ENCODE assay signal across 8 cellular contexts in genomic region chr11:62830904-62831519, GRCh38. TPM values are rescaled to one million over a fixed set of nuclear protein-coding genes. Genes with fewer than 3 reads are reported as not detected.
DNase-seq lines count a peak whose midpoint lies in the region; ATAC-seq and TF ChIP-seq lines count a peak whose summit lies in the region.

No MANE protein-coding gene starts in this region.

- H3K4me2 ChIP-seq in fibroblast of lung (ENCODE audit: extremely low read depth, insufficient read depth, low read length): peak overlapping the region; percentile 79

- H3K27ac ChIP-seq in SK-N-MC: peak overlapping the region; percentile 38; the same call in 1 of the 2 replicates
- H3K27ac ChIP-seq in fibroblast of lung (ENCODE audit: insufficient read depth, low read length): peak overlapping the region; percentile 99

- TF ChIP-seq CTCF in fibroblast of lung (conservative IDR thresholded peaks at IDR 0.05 in 1 of 2, IDR thresholded peaks at IDR 0.05 in 1 of 2; ENCODE audit: low read depth in 1 of 2, low read length in 2 of 2) (no peak), progenitor cell of endocrine pancreas (IDR thresholded peaks at IDR 0.05; ENCODE audit: unreplicated experiment) (no peak)

- H3K9me3 ChIP-seq in SK-N-MC (ENCODE audit: low read depth, low read length) (no peaks in the 10 kb centered on the region), fibroblast of lung (ENCODE audit: control insufficient read depth, insufficient read depth, low read depth, low read length) (no peaks in the 10 kb centered on the region)

- intact Hi-C loops in left cardiac atrium (cut with DNase I): loop anchor here in 1 of 2 donors (5.0 kb wide), 1 partner anchor 39 kb away; the partner anchor contains the start of gene TMEM223
- intact Hi-C loops in Right ventricle myocardium inferior (cut with DNase I): loop anchor here (5.0 kb wide), 2 partner anchors 44 to 104 kb away; partner anchors contain the start of genes HNRNPUL2, TMEM179B and TTC9C

- peak overlapping the region; percentile 100 for H3K27ac Mint-ChIP-seq in progenitor cell of endocrine pancreas

- H3K36me3 ChIP-seq in SK-N-MC (ENCODE audit: insufficient read depth, low read length): peaks cover 31% of the 10 kb centered on the region
- peaks cover 18% of the 10 kb centered on the region for H3K36me3 ChIP-seq in fibroblast of lung (ENCODE audit: control insufficient read depth, insufficient read depth, low read length)

- H3K9ac ChIP-seq in SK-N-MC (ENCODE audit: insufficient read length): peak overlapping the region; percentile 92
- peak overlapping the region; percentile 99 for H3K9ac ChIP-seq in fibroblast of lung (ENCODE audit: insufficient read depth, low read length)

- peaks cover 15% of the 10 kb centered on the region for H3K36me3 Mint-ChIP-seq in progenitor cell of endocrine pancreas (ENCODE audit: insufficient read depth)

- peaks cover 43% of the 10 kb centered on the region for H3K79me2 ChIP-seq in fibroblast of lung (ENCODE audit: control insufficient read depth, insufficient read depth, low read length)

- H3K4me3 ChIP-seq in SK-N-MC (peak overlapping the region; percentile 94), fibroblast of lung (replicated peaks in 1 of 4; ENCODE audit: control extremely low read depth in 1 of 4, insufficient read depth in 1 of 4, low read depth in 3 of 4, low read length in 4 of 4) (peak overlapping the region; percentile 79 to 98 (median 92))

- DNase-seq in left cardiac atrium: no peak
- DNase-seq in Right ventricle myocardium inferior (ENCODE audit: missing footprints): no peak
- no peak for DNase-seq in SK-N-MC (ENCODE audit: low read depth, low spot score)
- DNase-seq in fibroblast of lung (ENCODE audit: low read depth in 2 of 2): no peak
- DNase-seq in progenitor cell of endocrine pancreas (ENCODE audit: low spot score, unreplicated experiment): no peak
- DNase-seq in UCSD-AML1 (lab: John Stamatoyannopoulos, UW; ENCODE audit: unreplicated experiment): no peak

- no peaks in the 10 kb centered on the region for H3K27me3 ChIP-seq in fibroblast of lung (ENCODE audit: control insufficient read depth, insufficient read depth, low read length)

- peak overlapping the region; percentile 93 for H3K4me3 Mint-ChIP-seq in progenitor cell of endocrine pancreas (ENCODE audit: low read depth)

- H3K27me3 Mint-ChIP-seq in progenitor cell of endocrine pancreas: no peaks in the 10 kb centered on the region

- no peaks in the 10 kb centered on the region for H4K20me1 ChIP-seq in fibroblast of lung (ENCODE audit: control insufficient read depth, extremely low read depth, insufficient read depth, low read length)

- H3K9me3 Mint-ChIP-seq in progenitor cell of endocrine pancreas (ENCODE audit: low read depth): no peaks in the 10 kb centered on the region

- H2AFZ ChIP-seq in fibroblast of lung (ENCODE audit: low read length): no peak overlapping the region

- H3K4me1 ChIP-seq in fibroblast of lung (ENCODE audit: control insufficient read depth, extremely low read depth, insufficient read depth, low read length): peaks cover 6% of the 10 kb centered on the region

- H3K4me1 Mint-ChIP-seq in progenitor cell of endocrine pancreas (ENCODE audit: low read depth): peaks cover 16% of the 10 kb centered on the region

- peak; percentile 3 to 5 for ATAC-seq in left cardiac atrium
- no peak for ATAC-seq in Right ventricle myocardium inferior
- no peak for ATAC-seq in HG03442 (IDR thresholded peaks at IDR 0.05; ENCODE audit: unreplicated experiment)
- no peak for ATAC-seq in GM18520 (IDR thresholded peaks at IDR 0.05; ENCODE audit: unreplicated experiment)

RNA-seq across cellular contexts. Expression of gene STX5, which starts 0.8 kb away (rescaled TPM):
- 10 to 100 TPM; 22.1 to 23.2 TPM for total RNA-seq in left cardiac atrium
- total RNA-seq in Right ventricle myocardium inferior: 18.5 TPM
- 40.3 and 44.9 TPM in 2 replicates for total RNA-seq in fibroblast of lung
- polyA plus RNA-seq in fibroblast of lung: 48.7 and 48.9 TPM in 2 replicates
- 43.4 and 45.8 TPM in 2 replicates for polyA plus RNA-seq in fibroblast of lung (2012)
- polyA minus RNA-seq in fibroblast of lung (ENCODE audit: low replicate concordance): 39.7 and 53.2 TPM in 2 replicates
- total RNA-seq in progenitor cell of endocrine pancreas: 39.3 and 45.3 TPM in 2 replicates

RNA-seq across cellular contexts. Expression of gene TEX54, which starts 1.6 kb away (rescaled TPM):
- total RNA-seq in left cardiac atrium (not detected), Right ventricle myocardium inferior (not detected), fibroblast of lung (not detected in 2 replicates), progenitor cell of endocrine pancreas (not detected in 2 replicates)
- polyA plus RNA-seq in fibroblast of lung: not detected in 2 replicates
- polyA plus RNA-seq in fibroblast of lung (2012): 0.35 TPM in 1 of 2 replicates, not detected in the other
- not detected in 2 replicates for polyA minus RNA-seq in fibroblast of lung (ENCODE audit: low replicate concordance)

RNA-seq across cellular contexts. Expression of gene WDR74, which starts 8.4 kb away (rescaled TPM):
- 10 to 100 TPM; 24.6 to 32.2 TPM for total RNA-seq in left cardiac atrium
- 25.4 TPM for total RNA-seq in Right ventricle myocardium inferior
- total RNA-seq in fibroblast of lung: 85.3 and 86.9 TPM in 2 replicates
- polyA plus RNA-seq in fibroblast of lung: 14.8 and 24.0 TPM in 2 replicates
- polyA plus RNA-seq in fibroblast of lung (2012): 22.8 and 36.2 TPM in 2 replicates
- polyA minus RNA-seq in fibroblast of lung (ENCODE audit: low replicate concordance): 31.6 and 48.3 TPM in 2 replicates
- total RNA-seq in progenitor cell of endocrine pancreas: 55.8 and 60.3 TPM in 2 replicates

RNA-seq across cellular contexts. Expression of gene NXF1, which starts 25.8 kb away (rescaled TPM):
- total RNA-seq in left cardiac atrium (10 to 100 TPM; 40.5 to 45.6 TPM), Right ventricle myocardium inferior (42.7 TPM), fibroblast of lung (14.9 and 17.2 TPM in 2 replicates), progenitor cell of endocrine pancreas (120 and 130 TPM in 2 replicates)
- 27.8 and 43.7 TPM in 2 replicates for polyA plus RNA-seq in fibroblast of lung
- 32.3 and 43.7 TPM in 2 replicates for polyA plus RNA-seq in fibroblast of lung (2012)
- 104 and 111 TPM in 2 replicates for polyA minus RNA-seq in fibroblast of lung (ENCODE audit: low replicate concordance)

RNA-seq across cellular contexts. Expression of gene TMEM223, which starts 39.2 kb away (rescaled TPM):
- total RNA-seq in left cardiac atrium (10 to 100 TPM; 12.0 to 17.6 TPM), Right ventricle myocardium inferior (18.0 TPM), fibroblast of lung (11.7 and 16.4 TPM in 2 replicates), progenitor cell of endocrine pancreas (18.6 and 19.8 TPM in 2 replicates)
- polyA plus RNA-seq in fibroblast of lung: 14.4 and 15.4 TPM in 2 replicates
- polyA plus RNA-seq in fibroblast of lung (2012): 10.2 and 11.1 TPM in 2 replicates
- 1.1 and 3.6 TPM in 2 replicates for polyA minus RNA-seq in fibroblast of lung (ENCODE audit: low replicate concordance)

Comparison
In these comparisons a context has a peak if more than half of its experiments do, and no peak if none do; other contexts are left out.
1. ATAC-seq: peak in left cardiac atrium (2 of 2); none in Right ventricle myocardium inferior (single experiment), HG03442 (single experiment) and GM18520 (single experiment).